In genomic region chr2:101188683-101189405, GRCh38 we compare ENCODE assay signal across 9 cellular contexts. TPM values are rescaled to one million over a fixed set of nuclear protein-coding genes. Genes with fewer than 3 reads are reported as not detected.
DNase-seq lines count a peak whose midpoint lies in the region; ATAC-seq and TF ChIP-seq lines count a peak whose summit lies in the region.
"Had no signal": no experiment of that assay in that cellular context is flagged by ENCODE, and none has a peak within 500 bp of the region (broad histone marks: within the 10 kb centered on the region; RNA-seq: fewer than 3 reads in every experiment).

No MANE protein-coding gene starts in this region.

- H3K4me3 ChIP-seq in heart right ventricle, result no peak overlapping the region
- H3K4me3 ChIP-seq in SJCRH30, result no peak overlapping the region
- no peak overlapping the region for H3K4me3 ChIP-seq in transverse colon

- H3K4me1 ChIP-seq in heart right ventricle (peaks cover 0 to 12% (median 0%) of the 10 kb centered on the region in 9 donors), SJCRH30 (no peaks in the 10 kb centered on the region), transverse colon (no peaks in the 10 kb centered on the region)

- no peak for TF ChIP-seq EP300 in transverse colon (IDR thresholded peaks at IDR 0.05; ENCODE audit: low read depth)

- no peak for TF ChIP-seq POLR2A in transverse colon (IDR thresholded peaks at IDR 0.05)

- peaks cover 14% of the 10 kb centered on the region for H3K9me3 Mint-ChIP-seq in activated CD4-positive, alpha-beta T cell treated with anti-CD3 and anti-CD28 coated beads, Interleukin-2, amount 10 ng/mL, durations not matched to agents 7 days and 5 days

- no peak overlapping the region for H3K27ac ChIP-seq in heart right ventricle
- H3K27ac ChIP-seq in SJCRH30, result no peak overlapping the region
- H3K27ac ChIP-seq in transverse colon, result no peak overlapping the region

- no peaks in the 10 kb centered on the region for H3K27me3 Mint-ChIP-seq in activated CD4-positive, alpha-beta T cell treated with anti-CD3 and anti-CD28 coated beads, Interleukin-2, amount 10 ng/mL, durations not matched to agents 7 days and 5 days

- 55 to 65% methylated on average over 5 of the region's 5 CpGs for WGBS in heart right ventricle, 2 donors
- 68% methylated on average over 5 of the region's 5 CpGs; no CpG with 5 or more reads in 1 of the 2 donors for WGBS in transverse colon (ENCODE audit: low coverage in 1 of 2), 2 donors

- DNase-seq in heart right ventricle (no peak), Right ventricle myocardium inferior (ENCODE audit: missing footprints) (no peak), SJCRH30 (peak; percentile 40 to 78), glomerular endothelial cell (ENCODE audit: extremely low read depth, low read depth, low spot score) (peak; percentile 12), transverse colon (peak; percentile 49), middle frontal gyrus (ENCODE audit: extremely low spot score, low spot score) (no peak)
- DNase-seq in activated CD4-positive, alpha-beta T cell treated with anti-CD3 and anti-CD28 coated beads, Interleukin-2, amount 10 ng/mL, durations not matched to agents 7 days and 5 days, result no peak
- DNase-seq: GDM1 had no signal

- H3K36me3 Mint-ChIP-seq in activated CD4-positive, alpha-beta T cell treated with anti-CD3 and anti-CD28 coated beads, Interleukin-2, amount 10 ng/mL, durations not matched to agents 7 days and 5 days (ENCODE audit: low read depth), result no peaks in the 10 kb centered on the region

- H3K27ac Mint-ChIP-seq in activated CD4-positive, alpha-beta T cell treated with anti-CD3 and anti-CD28 coated beads, Interleukin-2, amount 10 ng/mL, durations not matched to agents 7 days and 5 days, result no peak overlapping the region

- TF ChIP-seq CTCF in heart right ventricle (IDR thresholded peaks at IDR 0.05) (peak in 8 of 9 donors; percentile 38 to 57 (median 50)), transverse colon (IDR thresholded peaks at IDR 0.05) (peak; percentile 39 to 60 (median 48))

- in situ Hi-C loops in transverse colon (cut with MboI; ENCODE audit: low pct_ligation_motif_present in 1 of 4, low pct_unique_long_range_greater_than_20kb in 1 of 4, low sequenced_read_pairs in 3 of 4), result no loop called here

- H3K9me3 ChIP-seq in heart right ventricle (peaks cover 0 to 23% (median 0%) of the 10 kb centered on the region in 11 donors), SJCRH30 (replicated peaks) (no peaks in the 10 kb centered on the region; the same call in 1 of the 2 replicates), transverse colon (no peaks in the 10 kb centered on the region)

- intact Hi-C loops in heart right ventricle (cut with DNase I), result no loop called here
- intact Hi-C loops in Right ventricle myocardium inferior (cut with DNase I), result no loop called here
- intact Hi-C loops in transverse colon (cut with DNase I; ENCODE audit: low total_unique reads), result no loop called here

- no peak overlapping the region for H3K4me3 Mint-ChIP-seq in activated CD4-positive, alpha-beta T cell treated with anti-CD3 and anti-CD28 coated beads, Interleukin-2, amount 10 ng/mL, durations not matched to agents 7 days and 5 days

- no peaks in the 10 kb centered on the region for H3K4me1 Mint-ChIP-seq in activated CD4-positive, alpha-beta T cell treated with anti-CD3 and anti-CD28 coated beads, Interleukin-2, amount 10 ng/mL, durations not matched to agents 7 days and 5 days

- H3K36me3 ChIP-seq in heart right ventricle, result no peaks in the 10 kb centered on the region
- H3K36me3 ChIP-seq in SJCRH30, result no peaks in the 10 kb centered on the region
- no peaks in the 10 kb centered on the region for H3K36me3 ChIP-seq in transverse colon

- H3K27me3 ChIP-seq in heart right ventricle, result no peaks in the 10 kb centered on the region
- no peaks in the 10 kb centered on the region for H3K27me3 ChIP-seq in SJCRH30
- no peaks in the 10 kb centered on the region for H3K27me3 ChIP-seq in transverse colon

- ATAC-seq in heart right ventricle (no peak), Right ventricle myocardium inferior (no peak), HG02759 (IDR thresholded peaks at IDR 0.05; ENCODE audit: unreplicated experiment) (no peak)

- CTCF ChIA-PET in activated CD4-positive, alpha-beta T cell treated with anti-CD3 and anti-CD28 coated beads, Interleukin-2, amount 10 ng/mL, durations not matched to agents 7 days and 5 days (lab: Charles Lee), result interaction anchor here (0.6 to 1.4 kb wide), 5 partner anchors 8 to 148 kb away, joined by 3 to 5 read pairs (median 3); no protein-coding TSS in a partner anchor

- POLR2A ChIA-PET in activated CD4-positive, alpha-beta T cell treated with anti-CD3 and anti-CD28 coated beads, Interleukin-2, amount 10 ng/mL, durations not matched to agents 7 days and 5 days (lab: Charles Lee), result no interaction called here

RNA-seq across cellular contexts. Expression of gene TBC1D8, which starts 37.7 kb away (rescaled TPM):
- total RNA-seq in heart right ventricle, result 10 to 100 TPM; 42.6 to 69.5 (median 55.8) TPM
- polyA plus RNA-seq in heart right ventricle, result 10 to 100 TPM; 24.0 to 41.6 TPM
- 37.9 TPM for total RNA-seq in Right ventricle myocardium inferior
- total RNA-seq in SJCRH30 (2014; rRNA removed; shearing (Covaris generic)), result 8.8 TPM in 2 replicates
- 52.3 and 65.9 TPM in 2 replicates for total RNA-seq in glomerular endothelial cell
- 100 to 1,000 TPM in 1 of 4 donors, 10 to 100 TPM in 3; 26.5 to 232 (median 88.4) TPM for total RNA-seq in transverse colon
- total RNA-seq in activated CD4-positive, alpha-beta T cell treated with anti-CD3 and anti-CD28 coated beads, Interleukin-2, amount 10 ng/mL, durations not matched to agents 7 days and 5 days, result under 1 TPM; 0.50 to 0.65 TPM

Comparison
In these comparisons a context has a peak if more than half of its experiments do, and no peak if none do; other contexts are left out.
1. DNase-seq: peak in SJCRH30 (2 of 2), glomerular endothelial cell (single experiment) and transverse colon (single experiment); none in heart right ventricle (0 of 2), Right ventricle myocardium inferior (single experiment), activated CD4-positive, alpha-beta T cell treated with anti-CD3 and anti-CD28 coated beads, Interleukin-2, amount 10 ng/mL, durations not matched to agents 7 days and 5 days (single experiment) and middle frontal gyrus (single experiment).